In genomic region chr11:71428861-71429435, GRCh38 we compare ENCODE assay signal across 1 cellular context.
TF ChIP-seq lines count a peak whose summit lies in the region.

No MANE protein-coding gene starts in this region.

TF ChIP-seq in HepG2, 621 proteins besides CTCF, POLR2A, EP300 and RAD21:
- 0 out of 2 replicates have a peak, but pooled peaks have one; percentile 22 for TF ChIP-seq ERF (CRISPR knock-in tag; IDR thresholded peaks at IDR 0.05)
- no peak for TF ChIP-seq ZBTB33 (CRISPR knock-in tag; IDR thresholded peaks at IDR 0.05)
- TF ChIP-seq ZNF350 (CRISPR knock-in tag; IDR thresholded peaks at IDR 0.05; ENCODE audit: borderline replicate concordance, low read depth): no peak
- peak; percentile 82 for TF ChIP-seq FOXA3 (CRISPR knock-in tag; IDR thresholded peaks at IDR 0.05)
- peak; percentile 66 for TF ChIP-seq ZNF687 (CRISPR knock-in tag; IDR thresholded peaks at IDR 0.05)
- TF ChIP-seq HMG20A (CRISPR knock-in tag; IDR thresholded peaks at IDR 0.05; ENCODE audit: borderline replicate concordance): no peak
- peak; percentile 81 for TF ChIP-seq ZNF770 (CRISPR knock-in tag; IDR thresholded peaks at IDR 0.05)
- peak; percentile 35; the same call in 1 of the 2 replicates for TF ChIP-seq SALL1 (CRISPR knock-in tag; IDR thresholded peaks at IDR 0.05)
- TF ChIP-seq FOXA1 (IDR thresholded peaks at IDR 0.05): no peak
- TF ChIP-seq FOXA1 (CRISPR knock-in tag; IDR thresholded peaks at IDR 0.05): peak; percentile 82
- 0 out of 2 replicates have a peak, but pooled peaks have one; percentile 18 for TF ChIP-seq MAX (IDR thresholded peaks at IDR 0.05)
- TF ChIP-seq RARA (CRISPR knock-in tag; IDR thresholded peaks at IDR 0.05): peak; percentile 28; the same call in 1 of the 2 replicates
- TF ChIP-seq USF2 (IDR thresholded peaks at IDR 0.05; ENCODE audit: low read depth, low read length): no peak
- no peak for TF ChIP-seq USF2 (CRISPR knock-in tag; IDR thresholded peaks at IDR 0.05; ENCODE audit: borderline replicate concordance)
- TF ChIP-seq ZKSCAN5 (CRISPR knock-in tag; IDR thresholded peaks at IDR 0.05): no peak
- 0 out of 2 replicates have a peak, but pooled peaks have one; percentile 24 for TF ChIP-seq CSRNP1 (CRISPR knock-in tag; IDR thresholded peaks at IDR 0.05)
- 0 out of 2 replicates have a peak, but pooled peaks have one; percentile 30 for TF ChIP-seq ZFP91 (CRISPR knock-in tag; IDR thresholded peaks at IDR 0.05; ENCODE audit: borderline replicate concordance)
- TF ChIP-seq ZNF383 (CRISPR knock-in tag; IDR thresholded peaks at IDR 0.05; ENCODE audit: borderline replicate concordance): 0 out of 2 replicates have a peak, but pooled peaks have one; percentile 11
- peak; percentile 38 for TF ChIP-seq ARID5B (CRISPR knock-in tag; IDR thresholded peaks at IDR 0.05)
